In the genomic region with DNA sequence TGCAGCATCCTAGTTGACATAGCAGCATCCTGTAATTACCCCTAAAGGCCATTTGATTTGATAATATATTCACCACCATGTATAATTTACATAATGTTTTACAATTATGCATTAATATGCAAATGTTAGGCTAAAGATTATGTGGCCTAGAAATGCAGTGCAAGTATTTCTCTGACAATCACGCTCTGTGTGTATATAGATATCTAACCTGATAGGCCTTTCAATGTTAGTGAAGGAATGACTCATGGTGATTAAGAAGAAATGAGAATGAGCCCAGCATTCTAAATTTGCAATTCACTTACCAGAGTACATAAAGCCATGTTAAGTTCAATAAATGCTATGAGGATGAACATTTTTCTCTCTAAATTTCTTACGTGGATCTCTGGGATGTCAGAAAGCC, we compare ENCODE assay signal across 2 cellular contexts.
TF ChIP-seq lines count a peak whose summit lies in the region.

No MANE protein-coding gene starts in this region.

TF ChIP-seq in SK-N-SH treated with all-trans-retinoic acid at 6 μM for 48 hours, 23 proteins besides CTCF, POLR2A, EP300 and RAD21:
- TF ChIP-seq, protein P1, sequence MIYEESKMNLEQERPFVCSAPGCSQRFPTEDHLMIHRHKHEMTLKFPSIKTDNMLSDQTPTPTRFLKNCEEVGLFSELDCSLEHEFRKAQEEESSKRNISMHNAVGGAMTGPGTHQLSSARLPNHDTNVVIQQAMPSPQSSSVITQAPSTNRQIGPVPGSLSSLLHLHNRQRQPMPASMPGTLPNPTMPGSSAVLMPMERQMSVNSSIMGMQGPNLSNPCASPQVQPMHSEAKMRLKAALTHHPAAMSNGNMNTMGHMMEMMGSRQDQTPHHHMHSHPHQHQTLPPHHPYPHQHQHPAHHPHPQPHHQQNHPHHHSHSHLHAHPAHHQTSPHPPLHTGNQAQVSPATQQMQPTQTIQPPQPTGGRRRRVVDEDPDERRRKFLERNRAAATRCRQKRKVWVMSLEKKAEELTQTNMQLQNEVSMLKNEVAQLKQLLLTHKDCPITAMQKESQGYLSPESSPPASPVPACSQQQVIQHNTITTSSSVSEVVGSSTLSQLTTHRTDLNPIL (CRISPR knock-in tag; IDR thresholded peaks at IDR 0.05; ENCODE audit: low read depth): peak; percentile 18; the same call in 1 of the 2 replicates
- TF ChIP-seq CSDC2 (CRISPR knock-in tag; IDR thresholded peaks at IDR 0.05): no peak

TF ChIP-seq in SK-N-SH, 30 proteins besides CTCF, POLR2A, EP300 and RAD21:
- TF ChIP-seq RXRA (IDR thresholded peaks at IDR 0.05; ENCODE audit: borderline replicate concordance, low read depth): no peak
- no peak for TF ChIP-seq SIN3A (IDR thresholded peaks at IDR 0.05; ENCODE audit: borderline replicate concordance, low read depth, low read length)
- no peak for TF ChIP-seq NRF1 (IDR thresholded peaks at IDR 0.05; ENCODE audit: low read depth, low read length)
- TF ChIP-seq YY1 (IDR thresholded peaks at IDR 0.05; ENCODE audit: low read depth): no peak
- TF ChIP-seq ZBTB33 (IDR thresholded peaks at IDR 0.05; ENCODE audit: borderline replicate concordance, low read depth): no peak
- TF ChIP-seq ELF1 (IDR thresholded peaks at IDR 0.05): no peak
- TF ChIP-seq GATA2 (CRISPR knock-in tag; IDR thresholded peaks at IDR 0.05): no peak
- TF ChIP-seq EZH2phosphoT487 (IDR thresholded peaks at IDR 0.05; ENCODE audit: borderline replicate concordance, low read depth): no peak
- TF ChIP-seq SMC3 (IDR thresholded peaks at IDR 0.05; ENCODE audit: low read depth, low read length): no peak
- TF ChIP-seq TCF12 (IDR thresholded peaks at IDR 0.05): no peak
- no peak for TF ChIP-seq CHD2 (IDR thresholded peaks at IDR 0.05; ENCODE audit: low read length, partially characterized antibody)
- TF ChIP-seq USF2 (IDR thresholded peaks at IDR 0.05; ENCODE audit: borderline replicate concordance, low read depth, low read length): no peak
- TF ChIP-seq IRF3 (IDR thresholded peaks at IDR 0.05; ENCODE audit: low read depth, low read length): no peak
- TF ChIP-seq, protein P2, sequence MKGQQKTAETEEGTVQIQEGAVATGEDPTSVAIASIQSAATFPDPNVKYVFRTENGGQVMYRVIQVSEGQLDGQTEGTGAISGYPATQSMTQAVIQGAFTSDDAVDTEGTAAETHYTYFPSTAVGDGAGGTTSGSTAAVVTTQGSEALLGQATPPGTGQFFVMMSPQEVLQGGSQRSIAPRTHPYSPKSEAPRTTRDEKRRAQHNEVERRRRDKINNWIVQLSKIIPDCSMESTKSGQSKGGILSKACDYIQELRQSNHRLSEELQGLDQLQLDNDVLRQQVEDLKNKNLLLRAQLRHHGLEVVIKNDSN (IDR thresholded peaks at IDR 0.05; ENCODE audit: borderline replicate concordance, low read depth): no peak
- TF ChIP-seq MXI1 (IDR thresholded peaks at IDR 0.05; ENCODE audit: low read depth, low read length): no peak
- TF ChIP-seq REST (IDR thresholded peaks at IDR 0.05; ENCODE audit: low read depth, low read length): no peak
TF ChIP-seq in SK-N-SH: peak in this region for 0.
